ENCODE assay signal across 13 cellular contexts in the genomic region with DNA sequence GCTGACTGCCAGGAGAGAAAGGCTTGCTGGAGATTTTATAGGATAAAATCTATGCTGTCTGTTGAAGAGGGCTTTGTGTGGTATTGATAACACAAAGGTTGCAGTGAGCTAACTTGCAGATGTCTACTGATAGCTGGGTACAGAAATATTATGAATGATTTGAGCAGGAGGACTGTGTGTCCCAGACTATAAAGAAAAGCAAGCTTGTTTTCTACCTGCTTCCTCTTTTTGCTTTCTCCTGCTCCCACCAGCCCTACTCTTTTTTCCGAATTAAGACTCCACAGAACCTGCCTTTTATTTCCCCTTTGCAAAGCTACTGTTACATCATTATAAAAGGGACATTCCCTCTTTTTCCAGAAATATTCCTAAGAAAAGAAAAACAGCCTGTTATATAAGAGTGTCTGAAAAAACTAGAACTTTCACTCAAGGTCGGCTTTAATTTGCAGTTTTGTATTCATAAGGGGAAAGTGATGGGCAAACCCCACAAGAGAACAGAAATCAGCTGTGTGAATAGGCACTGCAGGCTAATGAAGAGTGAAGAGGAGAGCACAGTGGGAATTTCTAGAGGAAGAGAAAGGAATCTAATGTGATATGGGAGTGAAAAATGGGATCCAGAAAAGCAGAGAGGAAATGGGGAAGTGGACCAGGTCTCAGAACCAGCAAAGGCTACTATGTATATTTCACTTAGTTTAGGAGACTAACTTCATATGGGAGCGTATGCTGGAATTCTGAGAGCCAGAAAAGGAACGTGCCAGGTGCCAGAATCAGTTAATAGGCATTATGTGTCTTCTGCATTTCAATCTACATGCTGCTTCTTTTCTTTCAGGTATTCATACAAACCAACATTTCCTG. TPM values are rescaled to one million over a fixed set of nuclear protein-coding genes. Genes with fewer than 3 reads are reported as not detected.
A peak's percentile ranks its signal among the peaks of the same experiment; 100 is the strongest.
DNase-seq lines count a peak whose midpoint lies in the region; ATAC-seq and TF ChIP-seq lines count a peak whose summit lies in the region.
"Had no signal": no experiment of that assay in that cellular context is flagged by ENCODE, and none has a peak within 500 bp of the region (broad histone marks: within the 10 kb centered on the region; RNA-seq: fewer than 3 reads in every experiment).

No MANE protein-coding gene starts in this region.

- intact Hi-C loops in mucosa of descending colon (cut with DNase I, micrococcal nuclease): no loop called here

- H3K36me3 ChIP-seq in mucosa of descending colon (ENCODE audit: low read depth): no peaks in the 10 kb centered on the region
- H3K36me3 ChIP-seq: upper lobe of right lung had no signal

- TF ChIP-seq CTCF in mucosa of descending colon (IDR thresholded peaks at IDR 0.05): no peak

- no peak overlapping the region for H3K4me3 ChIP-seq in mucosa of descending colon
- H3K4me3 ChIP-seq: upper lobe of right lung had no signal

- ATAC-seq in GM19395 (IDR thresholded peaks at IDR 0.05; ENCODE audit: unreplicated experiment) (peak; percentile 75), HG02884 (IDR thresholded peaks at IDR 0.05; ENCODE audit: unreplicated experiment) (peak; percentile 65), HG03521 (IDR thresholded peaks at IDR 0.05; ENCODE audit: unreplicated experiment) (no peak), mucosa of descending colon (no peak)
- ATAC-seq: Panc1, upper lobe of right lung had no signal

- DNase-seq in G401 (ENCODE audit: low spot score): peak; percentile 13
- peak; percentile 13 for DNase-seq in NAMALWA (ENCODE audit: low spot score)
- DNase-seq in ACHN: no peak
- no peak for DNase-seq in NCI-H774 (lab: John Stamatoyannopoulos, UW)
- no peak for DNase-seq in mucosa of descending colon
- DNase-seq: dermis blood vessel endothelial cell, DMS 273 treated with DMSO at 0.1 percent for 48 hours, upper lobe of right lung had no signal

- in situ Hi-C loops in G401 (cut with HindIII; ENCODE audit: low sequenced_read_pairs) (no loop called here), ACHN (cut with HindIII; ENCODE audit: low pct_ligation_motif_present, low pct_unique_long_range_greater_than_20kb, low sequenced_read_pairs) (no loop called here)

- H3K9me3 ChIP-seq in mucosa of descending colon: no peaks in the 10 kb centered on the region
- H3K9me3 ChIP-seq: upper lobe of right lung had no signal

- H3K4me1 ChIP-seq in mucosa of descending colon (ENCODE audit: low read depth): no peaks in the 10 kb centered on the region
- H3K4me1 ChIP-seq: upper lobe of right lung had no signal

RNA-seq across cellular contexts. Expression of gene IFNA14, which starts 28.2 kb away (rescaled TPM):
- not detected in 2 replicates for total RNA-seq in G401 (2014; rRNA removed; shearing (Covaris generic))
- not detected for total RNA-seq in mucosa of descending colon
- total RNA-seq: activated CD8-positive, alpha-beta memory T cell treated with anti-CD3 and anti-CD28 coated beads for 36 hours; dermis blood vessel endothelial cell; upper lobe of right lung had no signal

RNA-seq across cellular contexts. Expression of gene IFNA5, which starts 37.1 kb away (rescaled TPM):
- total RNA-seq in G401 (2014; rRNA removed; shearing (Covaris generic)): not detected in 2 replicates
- under 1 TPM in 1 of 3 donors, not detected in 2; 0.41 TPM for total RNA-seq in mucosa of descending colon
- total RNA-seq: activated CD8-positive, alpha-beta memory T cell treated with anti-CD3 and anti-CD28 coated beads for 36 hours; dermis blood vessel endothelial cell; upper lobe of right lung had no signal

RNA-seq across cellular contexts. Expression of gene IFNA17, which starts 40.0 kb away (rescaled TPM):
- total RNA-seq in G401 (2014; rRNA removed; shearing (Covaris generic)): not detected in 2 replicates
- not detected for total RNA-seq in mucosa of descending colon
- total RNA-seq: activated CD8-positive, alpha-beta memory T cell treated with anti-CD3 and anti-CD28 coated beads for 36 hours; dermis blood vessel endothelial cell; upper lobe of right lung had no signal

RNA-seq across cellular contexts. Expression of gene IFNA16, which starts 50.9 kb away (rescaled TPM):
- not detected in 2 replicates for total RNA-seq in G401 (2014; rRNA removed; shearing (Covaris generic))
- not detected for total RNA-seq in mucosa of descending colon
- total RNA-seq: activated CD8-positive, alpha-beta memory T cell treated with anti-CD3 and anti-CD28 coated beads for 36 hours; dermis blood vessel endothelial cell; upper lobe of right lung had no signal

Comparison
In these comparisons a context has a peak if more than half of its experiments do, and no peak if none do; other contexts are left out.
1. DNase-seq: peak in G401 (single experiment) and NAMALWA (single experiment); none in ACHN (single experiment), NCI-H774 (single experiment) and mucosa of descending colon (0 of 3).
2. ATAC-seq: peak in GM19395 (single experiment) and HG02884 (single experiment); none in HG03521 (single experiment) and mucosa of descending colon (single experiment).